9 cellular contexts compared by ENCODE assay signal in the genomic region with DNA sequence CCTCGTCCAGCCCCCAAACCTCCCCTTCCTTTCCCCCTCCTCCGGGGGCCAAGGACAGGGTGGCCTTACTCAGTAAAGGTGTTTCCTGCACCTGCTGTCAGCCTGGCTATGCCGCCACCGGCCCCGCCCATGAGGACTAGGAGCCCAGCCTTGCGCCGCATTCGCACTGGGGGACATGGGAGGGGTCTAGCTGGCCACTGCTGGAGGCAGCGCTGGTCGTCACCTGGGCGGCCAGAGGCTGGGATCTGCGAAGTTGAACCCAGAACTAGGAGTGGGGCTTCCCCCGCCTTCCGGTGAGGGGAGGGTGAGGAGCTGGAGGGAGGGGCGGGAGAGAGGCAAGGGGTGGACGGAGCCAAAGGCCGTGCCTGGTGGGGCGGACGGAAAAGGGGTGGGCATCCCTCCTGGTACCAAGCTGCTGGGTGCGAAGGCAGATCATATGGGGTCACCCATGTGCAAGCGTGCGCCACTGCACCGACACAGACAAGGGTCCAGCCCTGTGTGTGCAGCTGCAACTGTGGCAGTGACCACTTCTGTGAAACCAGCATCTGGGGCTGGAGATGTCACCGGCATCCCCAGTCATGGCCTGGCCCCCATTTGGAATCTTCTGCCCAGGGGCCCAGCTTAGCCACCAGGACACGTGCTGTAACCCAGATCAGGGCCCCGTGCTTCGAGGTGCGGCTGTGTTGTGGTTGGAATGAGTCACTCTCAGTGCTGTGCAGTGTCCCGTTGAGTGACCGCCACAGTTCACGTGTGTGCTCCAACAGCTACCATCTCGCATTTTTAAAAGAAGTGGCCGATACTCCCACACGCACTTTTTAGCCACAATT. TPM values are rescaled to one million over a fixed set of nuclear protein-coding genes. Genes with fewer than 3 reads are reported as not detected.
DNase-seq lines count a peak whose midpoint lies in the region; ATAC-seq and TF ChIP-seq lines count a peak whose summit lies in the region.
"Had no signal": no experiment of that assay in that cellular context is flagged by ENCODE, and none has a peak within 500 bp of the region (broad histone marks: within the 10 kb centered on the region; RNA-seq: fewer than 3 reads in every experiment).

No MANE protein-coding gene starts in this region.

- ATAC-seq in right lobe of liver, result no peak
- ATAC-seq in naive thymus-derived CD4-positive, alpha-beta T cell, result no peak
- no peak for ATAC-seq in activated T-cell treated with anti-CD3 and anti-CD28 coated beads, Interleukin-2, amount 50 U/mL, for 4 hours

- in situ Hi-C loops in astrocyte of the spinal cord (cut with HindIII; ENCODE audit: low sequenced_read_pairs), result no loop called here

- CTCF ChIA-PET in naive thymus-derived CD4-positive, alpha-beta T cell (lab: Charles Lee), result interaction anchor here (0.8 kb wide), 1 partner anchor 30 kb away, joined by 3 read pairs; no protein-coding TSS in a partner anchor

- H3K9me3 Mint-ChIP-seq in progenitor cell of endocrine pancreas (ENCODE audit: low read depth), result no peaks in the 10 kb centered on the region
- no peaks in the 10 kb centered on the region for H3K9me3 Mint-ChIP-seq in HFFc6
- no peaks in the 10 kb centered on the region for H3K9me3 Mint-ChIP-seq in naive thymus-derived CD4-positive, alpha-beta T cell
- no peaks in the 10 kb centered on the region for H3K9me3 Mint-ChIP-seq in activated T-cell treated with anti-CD3 and anti-CD28 coated beads, Interleukin-2, amount 50 U/mL, for 4 hours

- H3K36me3 ChIP-seq in HUES6 (ENCODE audit: control insufficient read depth, insufficient read depth, low read length) (peaks cover 14% of the 10 kb centered on the region), right lobe of liver (no peaks in the 10 kb centered on the region)
- no peaks in the 10 kb centered on the region for H3K36me3 ChIP-seq in naive thymus-derived CD4-positive, alpha-beta T cell (ENCODE audit: control insufficient read depth in 2 of 3, insufficient read depth in 3 of 3, low read length in 3 of 3)

- peaks cover 12% of the 10 kb centered on the region for H3K36me3 Mint-ChIP-seq in progenitor cell of endocrine pancreas (ENCODE audit: insufficient read depth)
- peaks cover 9% of the 10 kb centered on the region for H3K36me3 Mint-ChIP-seq in HFFc6 (ENCODE audit: low read depth)
- H3K36me3 Mint-ChIP-seq in naive thymus-derived CD4-positive, alpha-beta T cell, result no peaks in the 10 kb centered on the region
- H3K36me3 Mint-ChIP-seq in activated T-cell treated with anti-CD3 and anti-CD28 coated beads, Interleukin-2, amount 50 U/mL, for 4 hours (ENCODE audit: insufficient read depth), result no peaks in the 10 kb centered on the region

- TF ChIP-seq CTCF in astrocyte of the spinal cord (IDR thresholded peaks at IDR 0.05; ENCODE audit: low read depth, low read length) (no peak), right lobe of liver (IDR thresholded peaks at IDR 0.05) (no peak), progenitor cell of endocrine pancreas (IDR thresholded peaks at IDR 0.05; ENCODE audit: unreplicated experiment) (no peak), HFFc6 (IDR thresholded peaks at IDR 0.05) (no peak)

- DNase-seq in Ammon's horn (ENCODE audit: low spot score) (peak; percentile 23), astrocyte of the spinal cord (ENCODE audit: low read depth, low spot score) (peak; percentile 48), right lobe of liver (peak in 2 of 3 donors; percentile 25 to 56), progenitor cell of endocrine pancreas (ENCODE audit: low spot score, unreplicated experiment) (no peak), HFFc6 (no peak)
- no peak for DNase-seq in naive thymus-derived CD4-positive, alpha-beta T cell
- DNase-seq in activated T-cell treated with anti-CD3 and anti-CD28 coated beads, Interleukin-2, amount 50 U/mL, for 4 hours, result no peak
- DNase-seq: stimulated activated CD8-positive, alpha-beta memory T cell treated with anti-CD3 and anti-CD28 coated beads, Interleukin-4, amount 100 ng/mL, for 48 hours had no signal

- TF ChIP-seq POLR2A in right lobe of liver (IDR thresholded peaks at IDR 0.05), result no peak

- intact Hi-C loops in right lobe of liver (cut with DNase I), result no loop called here
- intact Hi-C loops in naive thymus-derived CD4-positive, alpha-beta T cell (cut with micrococcal nuclease), result no loop called here

- peak overlapping the region; percentile 92 for H3K4me3 ChIP-seq in HUES6 (ENCODE audit: low read depth, low read length)
- no peak overlapping the region for H3K4me3 ChIP-seq in astrocyte of the spinal cord (ENCODE audit: low read depth, low read length)
- H3K4me3 ChIP-seq in right lobe of liver, result no peak overlapping the region
- no peak overlapping the region for H3K4me3 ChIP-seq in naive thymus-derived CD4-positive, alpha-beta T cell (ENCODE audit: low read length)

- H3K27me3 Mint-ChIP-seq in progenitor cell of endocrine pancreas, result peaks cover 16% of the 10 kb centered on the region
- H3K27me3 Mint-ChIP-seq in HFFc6 (ENCODE audit: insufficient read depth), result peaks cover 30% of the 10 kb centered on the region; the same call in 1 of the 2 replicates
- peaks cover 0 to 37% (median 6%) of the 10 kb centered on the region in 5 donors for H3K27me3 Mint-ChIP-seq in naive thymus-derived CD4-positive, alpha-beta T cell
- peaks cover 15% of the 10 kb centered on the region for H3K27me3 Mint-ChIP-seq in activated T-cell treated with anti-CD3 and anti-CD28 coated beads, Interleukin-2, amount 50 U/mL, for 4 hours (ENCODE audit: low read depth)

- H3K4me1 ChIP-seq in HUES6 (ENCODE audit: control insufficient read depth, insufficient read depth, low read length), result peaks cover 14% of the 10 kb centered on the region
- peaks cover 0 to 26% (median 6%) of the 10 kb centered on the region in 4 donors for H3K4me1 ChIP-seq in right lobe of liver
- H3K4me1 ChIP-seq in naive thymus-derived CD4-positive, alpha-beta T cell (ENCODE audit: control insufficient read depth in 2 of 2, insufficient read depth in 2 of 2, low read length in 2 of 2), result peaks cover 6 to 18% of the 10 kb centered on the region in 2 donors

- POLR2A ChIA-PET in naive thymus-derived CD4-positive, alpha-beta T cell (lab: Charles Lee), result interaction anchor here (0.6 to 1.2 kb wide), 6 partner anchors 15 to 982 kb away, joined by 3 read pairs; no protein-coding TSS in a partner anchor

- H3K27ac Mint-ChIP-seq in progenitor cell of endocrine pancreas, result no peak overlapping the region
- H3K27ac Mint-ChIP-seq in HFFc6, result no peak overlapping the region
- H3K27ac Mint-ChIP-seq in naive thymus-derived CD4-positive, alpha-beta T cell, result no peak overlapping the region

- WGBS in right lobe of liver (ENCODE audit: insufficient coverage, low coverage, low lambda C conversion rate, missing lambda C conversion rate), result 76% methylated on average over 19 of the region's 34 CpGs

- H3K9me3 ChIP-seq in HUES6 (ENCODE audit: control insufficient read depth, insufficient read depth, low read depth, low read length), result no peaks in the 10 kb centered on the region
- no peaks in the 10 kb centered on the region for H3K9me3 ChIP-seq in right lobe of liver
- H3K9me3 ChIP-seq in naive thymus-derived CD4-positive, alpha-beta T cell (ENCODE audit: control insufficient read depth in 2 of 3, low read length in 3 of 3), result no peaks in the 10 kb centered on the region

- H3K4me1 Mint-ChIP-seq in progenitor cell of endocrine pancreas (ENCODE audit: low read depth) (peaks cover 2% of the 10 kb centered on the region), HFFc6 (ENCODE audit: low read depth) (no peaks in the 10 kb centered on the region)
- peaks cover 0 to 7% (median 3%) of the 10 kb centered on the region in 7 donors for H3K4me1 Mint-ChIP-seq in naive thymus-derived CD4-positive, alpha-beta T cell
- peaks cover 2% of the 10 kb centered on the region for H3K4me1 Mint-ChIP-seq in activated T-cell treated with anti-CD3 and anti-CD28 coated beads, Interleukin-2, amount 50 U/mL, for 4 hours (ENCODE audit: low read depth)

- no peak overlapping the region for H3K4me3 Mint-ChIP-seq in progenitor cell of endocrine pancreas (ENCODE audit: low read depth)
- H3K4me3 Mint-ChIP-seq in HFFc6, result no peak overlapping the region
- peak overlapping the region in 2 of 10 donors; percentile 29 to 85 for H3K4me3 Mint-ChIP-seq in naive thymus-derived CD4-positive, alpha-beta T cell
- H3K4me3 Mint-ChIP-seq in activated T-cell treated with anti-CD3 and anti-CD28 coated beads, Interleukin-2, amount 50 U/mL, for 4 hours, result no peak overlapping the region

- no peak overlapping the region for H3K27ac ChIP-seq in HUES6 (ENCODE audit: low read depth, low read length)
- no peak overlapping the region for H3K27ac ChIP-seq in right lobe of liver
- H3K27ac ChIP-seq in naive thymus-derived CD4-positive, alpha-beta T cell (ENCODE audit: low read depth, low read length), result no peak overlapping the region

- no peak overlapping the region for H3K9ac ChIP-seq in HUES6 (ENCODE audit: low read length)

- peaks cover 61% of the 10 kb centered on the region for H3K27me3 ChIP-seq in HUES6 (ENCODE audit: control insufficient read depth, insufficient read depth, low read length)
- no peaks in the 10 kb centered on the region for H3K27me3 ChIP-seq in right lobe of liver
- H3K27me3 ChIP-seq in naive thymus-derived CD4-positive, alpha-beta T cell (ENCODE audit: control insufficient read depth in 2 of 2, insufficient read depth in 2 of 2, low read length in 2 of 2), result no peaks in the 10 kb centered on the region

RNA-seq across cellular contexts. Expression of gene AMN, which starts 8.5 kb away (rescaled TPM):
- total RNA-seq in right lobe of liver (10 to 100 TPM in 5 of 6 experiments, 1 to 10 TPM in 1; 7.1 to 69.1 (median 28.6) TPM), progenitor cell of endocrine pancreas (2.5 and 3.0 TPM in 2 replicates)
- total RNA-seq in HFFc6 (2021; fragmentation: NEBNext Ultra II Directional; extraction: Animal tissue kit (Norgen Biotek cat#: 25700)), result not detected
- total RNA-seq in naive thymus-derived CD4-positive, alpha-beta T cell, result 10 to 100 TPM in 2 of 5 experiments, 1 to 10 TPM in 2, under 1 TPM in 1; 0.53 to 11.0 (median 4.0) TPM
- 1 to 10 TPM; 3.0 to 3.8 TPM for polyA plus RNA-seq in naive thymus-derived CD4-positive, alpha-beta T cell
- total RNA-seq in activated T-cell treated with anti-CD3 and anti-CD28 coated beads, Interleukin-2, amount 50 U/mL, for 4 hours, result 1 to 10 TPM; 1.7 to 2.2 (median 2.0) TPM

Comparison
In these comparisons a context has a peak if more than half of its experiments do, and no peak if none do; other contexts are left out.
1. DNase-seq: peak in Ammon's horn (single experiment), astrocyte of the spinal cord (single experiment) and right lobe of liver (2 of 3); none in progenitor cell of endocrine pancreas (single experiment), HFFc6 (single experiment), naive thymus-derived CD4-positive, alpha-beta T cell (0 of 9) and activated T-cell treated with anti-CD3 and anti-CD28 coated beads, Interleukin-2, amount 50 U/mL, for 4 hours (single experiment).